Comparison of ENCODE assay signal across 1 cellular context in the genomic region with DNA sequence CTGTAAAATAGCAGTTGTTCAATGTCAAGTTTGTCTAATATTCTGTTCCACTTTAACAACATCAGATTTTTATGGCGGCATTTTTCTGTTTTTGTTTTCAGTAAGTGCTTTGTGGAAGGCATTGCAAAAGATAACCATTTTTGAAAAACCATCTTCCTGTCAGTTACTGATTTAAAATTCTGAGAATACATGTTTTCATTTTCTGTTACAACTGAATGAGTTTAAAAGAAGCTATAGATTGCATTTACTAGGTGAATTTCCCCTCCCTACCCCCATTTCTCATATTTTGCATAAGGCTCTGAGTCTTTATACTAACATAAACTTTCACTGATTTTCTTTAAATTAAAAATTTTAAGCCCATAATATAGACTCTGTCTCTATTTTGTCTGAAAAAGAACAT.
A peak's percentile ranks its signal among the peaks of the same experiment; 100 is the strongest.
TF ChIP-seq lines count a peak whose summit lies in the region.

No MANE protein-coding gene starts in this region.

TF ChIP-seq in GM12878, 131 proteins besides CTCF, POLR2A, EP300 and RAD21 (continued from another document and continues in another):
- 0 out of 2 replicates have a peak, but pooled peaks have one; percentile 12 for TF ChIP-seq BMI1 (IDR thresholded peaks at IDR 0.05; ENCODE audit: borderline replicate concordance)
- no peak for TF ChIP-seq ASH2L (IDR thresholded peaks at IDR 0.05; ENCODE audit: borderline replicate concordance, low read depth)
- TF ChIP-seq ZSCAN29 (IDR thresholded peaks at IDR 0.05) = no peak
- TF ChIP-seq, protein P1, sequence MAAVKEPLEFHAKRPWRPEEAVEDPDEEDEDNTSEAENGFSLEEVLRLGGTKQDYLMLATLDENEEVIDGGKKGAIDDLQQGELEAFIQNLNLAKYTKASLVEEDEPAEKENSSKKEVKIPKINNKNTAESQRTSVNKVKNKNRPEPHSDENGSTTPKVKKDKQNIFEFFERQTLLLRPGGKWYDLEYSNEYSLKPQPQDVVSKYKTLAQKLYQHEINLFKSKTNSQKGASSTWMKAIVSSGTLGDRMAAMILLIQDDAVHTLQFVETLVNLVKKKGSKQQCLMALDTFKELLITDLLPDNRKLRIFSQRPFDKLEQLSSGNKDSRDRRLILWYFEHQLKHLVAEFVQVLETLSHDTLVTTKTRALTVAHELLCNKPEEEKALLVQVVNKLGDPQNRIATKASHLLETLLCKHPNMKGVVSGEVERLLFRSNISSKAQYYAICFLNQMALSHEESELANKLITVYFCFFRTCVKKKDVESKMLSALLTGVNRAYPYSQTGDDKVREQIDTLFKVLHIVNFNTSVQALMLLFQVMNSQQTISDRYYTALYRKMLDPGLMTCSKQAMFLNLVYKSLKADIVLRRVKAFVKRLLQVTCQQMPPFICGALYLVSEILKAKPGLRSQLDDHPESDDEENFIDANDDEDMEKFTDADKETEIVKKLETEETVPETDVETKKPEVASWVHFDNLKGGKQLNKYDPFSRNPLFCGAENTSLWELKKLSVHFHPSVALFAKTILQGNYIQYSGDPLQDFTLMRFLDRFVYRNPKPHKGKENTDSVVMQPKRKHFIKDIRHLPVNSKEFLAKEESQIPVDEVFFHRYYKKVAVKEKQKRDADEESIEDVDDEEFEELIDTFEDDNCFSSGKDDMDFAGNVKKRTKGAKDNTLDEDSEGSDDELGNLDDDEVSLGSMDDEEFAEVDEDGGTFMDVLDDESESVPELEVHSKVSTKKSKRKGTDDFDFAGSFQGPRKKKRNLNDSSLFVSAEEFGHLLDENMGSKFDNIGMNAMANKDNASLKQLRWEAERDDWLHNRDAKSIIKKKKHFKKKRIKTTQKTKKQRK (IDR thresholded peaks at IDR 0.05; ENCODE audit: low read depth, low read length) = no peak
- TF ChIP-seq, protein P2, sequence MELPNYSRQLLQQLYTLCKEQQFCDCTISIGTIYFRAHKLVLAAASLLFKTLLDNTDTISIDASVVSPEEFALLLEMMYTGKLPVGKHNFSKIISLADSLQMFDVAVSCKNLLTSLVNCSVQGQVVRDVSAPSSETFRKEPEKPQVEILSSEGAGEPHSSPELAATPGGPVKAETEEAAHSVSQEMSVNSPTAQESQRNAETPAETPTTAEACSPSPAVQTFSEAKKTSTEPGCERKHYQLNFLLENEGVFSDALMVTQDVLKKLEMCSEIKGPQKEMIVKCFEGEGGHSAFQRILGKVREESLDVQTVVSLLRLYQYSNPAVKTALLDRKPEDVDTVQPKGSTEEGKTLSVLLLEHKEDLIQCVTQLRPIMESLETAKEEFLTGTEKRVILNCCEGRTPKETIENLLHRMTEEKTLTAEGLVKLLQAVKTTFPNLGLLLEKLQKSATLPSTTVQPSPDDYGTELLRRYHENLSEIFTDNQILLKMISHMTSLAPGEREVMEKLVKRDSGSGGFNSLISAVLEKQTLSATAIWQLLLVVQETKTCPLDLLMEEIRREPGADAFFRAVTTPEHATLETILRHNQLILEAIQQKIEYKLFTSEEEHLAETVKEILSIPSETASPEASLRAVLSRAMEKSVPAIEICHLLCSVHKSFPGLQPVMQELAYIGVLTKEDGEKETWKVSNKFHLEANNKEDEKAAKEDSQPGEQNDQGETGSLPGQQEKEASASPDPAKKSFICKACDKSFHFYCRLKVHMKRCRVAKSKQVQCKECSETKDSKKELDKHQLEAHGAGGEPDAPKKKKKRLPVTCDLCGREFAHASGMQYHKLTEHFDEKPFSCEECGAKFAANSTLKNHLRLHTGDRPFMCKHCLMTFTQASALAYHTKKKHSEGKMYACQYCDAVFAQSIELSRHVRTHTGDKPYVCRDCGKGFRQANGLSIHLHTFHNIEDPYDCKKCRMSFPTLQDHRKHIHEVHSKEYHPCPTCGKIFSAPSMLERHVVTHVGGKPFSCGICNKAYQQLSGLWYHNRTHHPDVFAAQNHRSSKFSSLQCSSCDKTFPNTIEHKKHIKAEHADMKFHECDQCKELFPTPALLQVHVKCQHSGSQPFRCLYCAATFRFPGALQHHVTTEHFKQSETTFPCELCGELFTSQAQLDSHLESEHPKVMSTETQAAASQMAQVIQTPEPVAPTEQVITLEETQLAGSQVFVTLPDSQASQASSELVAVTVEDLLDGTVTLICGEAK (IDR thresholded peaks at IDR 0.05; ENCODE audit: borderline replicate concordance) = 0 out of 2 replicates have a peak, but pooled peaks have one; percentile 15
- TF ChIP-seq KAT2A (conservative IDR thresholded peaks at IDR 0.05; ENCODE audit: control insufficient read depth, low read depth, low read length) = no peak
- TF ChIP-seq, protein P3, sequence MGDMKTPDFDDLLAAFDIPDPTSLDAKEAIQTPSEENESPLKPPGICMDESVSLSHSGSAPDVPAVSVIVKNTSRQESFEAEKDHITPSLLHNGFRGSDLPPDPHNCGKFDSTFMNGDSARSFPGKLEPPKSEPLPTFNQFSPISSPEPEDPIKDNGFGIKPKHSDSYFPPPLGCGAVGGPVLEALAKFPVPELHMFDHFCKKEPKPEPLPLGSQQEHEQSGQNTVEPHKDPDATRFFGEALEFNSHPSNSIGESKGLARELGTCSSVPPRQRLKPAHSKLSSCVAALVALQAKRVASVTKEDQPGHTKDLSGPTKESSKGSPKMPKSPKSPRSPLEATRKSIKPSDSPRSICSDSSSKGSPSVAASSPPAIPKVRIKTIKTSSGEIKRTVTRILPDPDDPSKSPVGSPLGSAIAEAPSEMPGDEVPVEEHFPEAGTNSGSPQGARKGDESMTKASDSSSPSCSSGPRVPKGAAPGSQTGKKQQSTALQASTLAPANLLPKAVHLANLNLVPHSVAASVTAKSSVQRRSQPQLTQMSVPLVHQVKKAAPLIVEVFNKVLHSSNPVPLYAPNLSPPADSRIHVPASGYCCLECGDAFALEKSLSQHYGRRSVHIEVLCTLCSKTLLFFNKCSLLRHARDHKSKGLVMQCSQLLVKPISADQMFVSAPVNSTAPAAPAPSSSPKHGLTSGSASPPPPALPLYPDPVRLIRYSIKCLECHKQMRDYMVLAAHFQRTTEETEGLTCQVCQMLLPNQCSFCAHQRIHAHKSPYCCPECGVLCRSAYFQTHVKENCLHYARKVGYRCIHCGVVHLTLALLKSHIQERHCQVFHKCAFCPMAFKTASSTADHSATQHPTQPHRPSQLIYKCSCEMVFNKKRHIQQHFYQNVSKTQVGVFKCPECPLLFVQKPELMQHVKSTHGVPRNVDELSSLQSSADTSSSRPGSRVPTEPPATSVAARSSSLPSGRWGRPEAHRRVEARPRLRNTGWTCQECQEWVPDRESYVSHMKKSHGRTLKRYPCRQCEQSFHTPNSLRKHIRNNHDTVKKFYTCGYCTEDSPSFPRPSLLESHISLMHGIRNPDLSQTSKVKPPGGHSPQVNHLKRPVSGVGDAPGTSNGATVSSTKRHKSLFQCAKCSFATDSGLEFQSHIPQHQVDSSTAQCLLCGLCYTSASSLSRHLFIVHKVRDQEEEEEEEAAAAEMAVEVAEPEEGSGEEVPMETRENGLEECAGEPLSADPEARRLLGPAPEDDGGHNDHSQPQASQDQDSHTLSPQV (IDR thresholded peaks at IDR 0.05) = 0 out of 2 replicates have a peak, but pooled peaks have one; percentile 53
- TF ChIP-seq PAX8 (IDR thresholded peaks at IDR 0.05) = 0 out of 2 replicates have a peak, but pooled peaks have one; percentile 14
- TF ChIP-seq ZNF217 (IDR thresholded peaks at IDR 0.05) = no peak
- no peak for TF ChIP-seq SMAD1 (IDR thresholded peaks at IDR 0.05; ENCODE audit: low read depth, partially characterized antibody)
- no peak for TF ChIP-seq POLR2AphosphoS2 (IDR thresholded peaks at IDR 0.05; ENCODE audit: low read depth, low read length)
- TF ChIP-seq, protein P4, sequence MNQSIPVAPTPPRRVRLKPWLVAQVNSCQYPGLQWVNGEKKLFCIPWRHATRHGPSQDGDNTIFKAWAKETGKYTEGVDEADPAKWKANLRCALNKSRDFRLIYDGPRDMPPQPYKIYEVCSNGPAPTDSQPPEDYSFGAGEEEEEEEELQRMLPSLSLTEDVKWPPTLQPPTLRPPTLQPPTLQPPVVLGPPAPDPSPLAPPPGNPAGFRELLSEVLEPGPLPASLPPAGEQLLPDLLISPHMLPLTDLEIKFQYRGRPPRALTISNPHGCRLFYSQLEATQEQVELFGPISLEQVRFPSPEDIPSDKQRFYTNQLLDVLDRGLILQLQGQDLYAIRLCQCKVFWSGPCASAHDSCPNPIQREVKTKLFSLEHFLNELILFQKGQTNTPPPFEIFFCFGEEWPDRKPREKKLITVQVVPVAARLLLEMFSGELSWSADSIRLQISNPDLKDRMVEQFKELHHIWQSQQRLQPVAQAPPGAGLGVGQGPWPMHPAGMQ (IDR thresholded peaks at IDR 0.05; ENCODE audit: borderline replicate concordance) = no peak
- TF ChIP-seq CEBPB (IDR thresholded peaks at IDR 0.05; ENCODE audit: borderline replicate concordance in 1 of 2, low read depth in 2 of 2, low read length in 2 of 2) = no peak
- TF ChIP-seq ZNF24 (IDR thresholded peaks at IDR 0.05) = 0 out of 2 replicates have a peak, but pooled peaks have one; percentile 31
- TF ChIP-seq, protein P5, sequence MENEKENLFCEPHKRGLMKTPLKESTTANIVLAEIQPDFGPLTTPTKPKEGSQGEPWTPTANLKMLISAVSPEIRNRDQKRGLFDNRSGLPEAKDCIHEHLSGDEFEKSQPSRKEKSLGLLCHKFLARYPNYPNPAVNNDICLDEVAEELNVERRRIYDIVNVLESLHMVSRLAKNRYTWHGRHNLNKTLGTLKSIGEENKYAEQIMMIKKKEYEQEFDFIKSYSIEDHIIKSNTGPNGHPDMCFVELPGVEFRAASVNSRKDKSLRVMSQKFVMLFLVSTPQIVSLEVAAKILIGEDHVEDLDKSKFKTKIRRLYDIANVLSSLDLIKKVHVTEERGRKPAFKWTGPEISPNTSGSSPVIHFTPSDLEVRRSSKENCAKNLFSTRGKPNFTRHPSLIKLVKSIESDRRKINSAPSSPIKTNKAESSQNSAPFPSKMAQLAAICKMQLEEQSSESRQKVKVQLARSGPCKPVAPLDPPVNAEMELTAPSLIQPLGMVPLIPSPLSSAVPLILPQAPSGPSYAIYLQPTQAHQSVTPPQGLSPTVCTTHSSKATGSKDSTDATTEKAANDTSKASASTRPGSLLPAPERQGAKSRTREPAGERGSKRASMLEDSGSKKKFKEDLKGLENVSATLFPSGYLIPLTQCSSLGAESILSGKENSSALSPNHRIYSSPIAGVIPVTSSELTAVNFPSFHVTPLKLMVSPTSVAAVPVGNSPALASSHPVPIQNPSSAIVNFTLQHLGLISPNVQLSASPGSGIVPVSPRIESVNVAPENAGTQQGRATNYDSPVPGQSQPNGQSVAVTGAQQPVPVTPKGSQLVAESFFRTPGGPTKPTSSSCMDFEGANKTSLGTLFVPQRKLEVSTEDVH (IDR thresholded peaks at IDR 0.05; ENCODE audit: low read depth, partially characterized antibody) = no peak
- TF ChIP-seq, protein P6, sequence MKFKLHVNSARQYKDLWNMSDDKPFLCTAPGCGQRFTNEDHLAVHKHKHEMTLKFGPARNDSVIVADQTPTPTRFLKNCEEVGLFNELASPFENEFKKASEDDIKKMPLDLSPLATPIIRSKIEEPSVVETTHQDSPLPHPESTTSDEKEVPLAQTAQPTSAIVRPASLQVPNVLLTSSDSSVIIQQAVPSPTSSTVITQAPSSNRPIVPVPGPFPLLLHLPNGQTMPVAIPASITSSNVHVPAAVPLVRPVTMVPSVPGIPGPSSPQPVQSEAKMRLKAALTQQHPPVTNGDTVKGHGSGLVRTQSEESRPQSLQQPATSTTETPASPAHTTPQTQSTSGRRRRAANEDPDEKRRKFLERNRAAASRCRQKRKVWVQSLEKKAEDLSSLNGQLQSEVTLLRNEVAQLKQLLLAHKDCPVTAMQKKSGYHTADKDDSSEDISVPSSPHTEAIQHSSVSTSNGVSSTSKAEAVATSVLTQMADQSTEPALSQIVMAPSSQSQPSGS (IDR thresholded peaks at IDR 0.05; ENCODE audit: low read length) = peak; percentile 47; the same call in 1 of the 2 replicates
- no peak for TF ChIP-seq JUNB (IDR thresholded peaks at IDR 0.05)
- no peak for TF ChIP-seq RCOR1 (conservative IDR thresholded peaks at IDR 0.05; ENCODE audit: low read depth, low read length)
- TF ChIP-seq ZZZ3 (IDR thresholded peaks at IDR 0.05; ENCODE audit: control insufficient read depth, insufficient read length, low read depth) = no peak
- TF ChIP-seq, protein P7, sequence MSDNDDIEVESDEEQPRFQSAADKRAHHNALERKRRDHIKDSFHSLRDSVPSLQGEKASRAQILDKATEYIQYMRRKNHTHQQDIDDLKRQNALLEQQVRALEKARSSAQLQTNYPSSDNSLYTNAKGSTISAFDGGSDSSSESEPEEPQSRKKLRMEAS (IDR thresholded peaks at IDR 0.05; ENCODE audit: low read depth, low read length) = no peak
- no peak for TF ChIP-seq CREM (IDR thresholded peaks at IDR 0.05; ENCODE audit: low read depth)
- TF ChIP-seq SMAD5 (IDR thresholded peaks at IDR 0.05; ENCODE audit: low read depth) = no peak
- TF ChIP-seq CREB1 (IDR thresholded peaks at IDR 0.05; ENCODE audit: low read depth) = no peak
- TF ChIP-seq, protein P8, sequence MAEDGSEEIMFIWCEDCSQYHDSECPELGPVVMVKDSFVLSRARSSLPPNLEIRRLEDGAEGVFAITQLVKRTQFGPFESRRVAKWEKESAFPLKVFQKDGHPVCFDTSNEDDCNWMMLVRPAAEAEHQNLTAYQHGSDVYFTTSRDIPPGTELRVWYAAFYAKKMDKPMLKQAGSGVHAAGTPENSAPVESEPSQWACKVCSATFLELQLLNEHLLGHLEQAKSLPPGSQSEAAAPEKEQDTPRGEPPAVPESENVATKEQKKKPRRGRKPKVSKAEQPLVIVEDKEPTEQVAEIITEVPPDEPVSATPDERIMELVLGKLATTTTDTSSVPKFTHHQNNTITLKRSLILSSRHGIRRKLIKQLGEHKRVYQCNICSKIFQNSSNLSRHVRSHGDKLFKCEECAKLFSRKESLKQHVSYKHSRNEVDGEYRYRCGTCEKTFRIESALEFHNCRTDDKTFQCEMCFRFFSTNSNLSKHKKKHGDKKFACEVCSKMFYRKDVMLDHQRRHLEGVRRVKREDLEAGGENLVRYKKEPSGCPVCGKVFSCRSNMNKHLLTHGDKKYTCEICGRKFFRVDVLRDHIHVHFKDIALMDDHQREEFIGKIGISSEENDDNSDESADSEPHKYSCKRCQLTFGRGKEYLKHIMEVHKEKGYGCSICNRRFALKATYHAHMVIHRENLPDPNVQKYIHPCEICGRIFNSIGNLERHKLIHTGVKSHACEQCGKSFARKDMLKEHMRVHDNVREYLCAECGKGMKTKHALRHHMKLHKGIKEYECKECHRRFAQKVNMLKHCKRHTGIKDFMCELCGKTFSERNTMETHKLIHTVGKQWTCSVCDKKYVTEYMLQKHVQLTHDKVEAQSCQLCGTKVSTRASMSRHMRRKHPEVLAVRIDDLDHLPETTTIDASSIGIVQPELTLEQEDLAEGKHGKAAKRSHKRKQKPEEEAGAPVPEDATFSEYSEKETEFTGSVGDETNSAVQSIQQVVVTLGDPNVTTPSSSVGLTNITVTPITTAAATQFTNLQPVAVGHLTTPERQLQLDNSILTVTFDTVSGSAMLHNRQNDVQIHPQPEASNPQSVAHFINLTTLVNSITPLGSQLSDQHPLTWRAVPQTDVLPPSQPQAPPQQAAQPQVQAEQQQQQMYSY (CRISPR knock-in tag; IDR thresholded peaks at IDR 0.05) = no peak
- TF ChIP-seq TCF7 (IDR thresholded peaks at IDR 0.05; ENCODE audit: borderline replicate concordance) = no peak
- no peak for TF ChIP-seq SREBF2 (IDR thresholded peaks at IDR 0.05; ENCODE audit: low read length)
